ENCODE assay signal across 8 cellular contexts in the genomic region with DNA sequence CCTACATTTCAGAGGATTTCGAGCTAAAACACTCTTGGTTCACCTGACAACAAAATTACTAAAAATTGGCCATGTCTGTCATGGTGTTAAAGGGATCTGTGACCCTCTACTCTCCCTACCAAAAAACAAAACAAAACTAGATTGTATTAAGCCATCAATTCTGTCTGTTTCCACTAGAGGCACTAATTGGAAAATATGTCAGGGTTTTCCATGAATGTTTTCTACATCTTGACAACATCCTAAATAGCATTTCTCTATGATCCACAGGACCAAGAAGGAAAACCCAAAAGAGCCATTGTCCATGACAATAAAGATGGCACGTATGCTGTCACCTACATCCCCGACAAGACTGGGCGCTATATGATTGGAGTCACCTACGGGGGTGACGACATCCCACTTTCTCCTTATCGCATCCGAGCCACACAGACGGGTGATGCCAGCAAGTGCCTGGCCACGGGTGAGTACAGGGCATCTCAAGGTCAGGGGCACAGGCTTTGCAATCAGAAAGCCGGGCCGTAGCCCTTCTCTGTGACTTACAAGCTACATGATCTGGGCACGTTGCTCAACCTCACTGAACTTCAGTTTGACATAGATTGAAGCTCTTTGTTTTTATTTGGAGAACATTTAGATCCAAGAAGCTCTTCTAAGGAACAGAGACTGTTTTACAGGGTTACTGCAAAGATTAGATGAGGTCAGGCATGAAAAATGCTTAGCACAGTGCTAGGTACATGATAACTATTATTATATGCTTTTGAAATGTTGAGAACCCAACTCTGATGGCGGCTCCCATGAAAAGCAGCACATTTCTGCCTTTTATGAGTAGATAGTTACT.
DNase-seq lines count a peak whose midpoint lies in the region; ATAC-seq, FAIRE-seq and TF ChIP-seq lines count a peak whose summit lies in the region.
"Had no signal": no experiment of that assay in that cellular context is flagged by ENCODE, and none has a peak within 500 bp of the region (broad histone marks: within the 10 kb centered on the region; RNA-seq: fewer than 3 reads in every experiment).

No MANE protein-coding gene starts in this region.

- no peak overlapping the region for H3K4me3 ChIP-seq in GM12875 (ENCODE audit: low read depth, low read length)
- H3K4me3 ChIP-seq in RWPE2 (ENCODE audit: severe bottlenecking): no peak overlapping the region
- H3K4me3 ChIP-seq in foreskin fibroblast (ENCODE audit: low read depth in 1 of 2, low read length in 2 of 2): no peak overlapping the region
- no peak overlapping the region for H3K4me3 ChIP-seq in testis

- no peaks in the 10 kb centered on the region for H3K4me1 ChIP-seq in RWPE2 (ENCODE audit: insufficient read depth, poor library complexity, severe bottlenecking)
- no peaks in the 10 kb centered on the region for H3K4me1 ChIP-seq in testis

- no peak for TF ChIP-seq POLR2A in testis (IDR thresholded peaks at IDR 0.05)
- TF ChIP-seq POLR2A in H54 (IDR thresholded peaks at IDR 0.05; ENCODE audit: low read depth, low read length): no peak

- ATAC-seq in RWPE2 (ENCODE audit: low read depth): no peak

- WGBS in testis, 2 donors: 65 to 68% methylated on average over 14 of the region's 14 CpGs

- TF ChIP-seq CTCF in GM12875 (IDR thresholded peaks at IDR 0.05; ENCODE audit: borderline replicate concordance, insufficient read depth, low read depth, low read length) (0 out of 2 replicates have a peak, but pooled peaks have one; percentile 8), RWPE2 (IDR thresholded peaks at IDR 0.05; ENCODE audit: poor library complexity, severe bottlenecking) (peak; percentile 26), foreskin fibroblast (IDR thresholded peaks at IDR 0.05; ENCODE audit: low read depth, low read length) (peak; percentile 21), testis (IDR thresholded peaks at IDR 0.05) (peak in 2 of 3 experiments; percentile 26 to 31)

- H3K9me3 ChIP-seq in RWPE2 (ENCODE audit: severe bottlenecking) (no peaks in the 10 kb centered on the region), testis (no peaks in the 10 kb centered on the region)

- no peak for FAIRE-seq in H54 (lab: Jason Lieb, UNC)

- intact Hi-C loops in testis (cut with DNase I; ENCODE audit: low total_unique reads): no loop called here

- H3K36me3 ChIP-seq in RWPE2 (ENCODE audit: low read depth) (peaks cover 100% of the 10 kb centered on the region), testis (ENCODE audit: low read depth, missing control alignments) (no peaks in the 10 kb centered on the region)

- no peak overlapping the region for H3K27ac ChIP-seq in RWPE2 (ENCODE audit: poor library complexity, severe bottlenecking)
- H3K27ac ChIP-seq in testis: peak overlapping the region; percentile 19 to 31

- DNase-seq in RWPE2 (ENCODE audit: low spot score) (no peak), foreskin fibroblast (no peak), testis (peak; percentile 70), H54 (ENCODE audit: insufficient read length, low spot score) (no peak)
- DNase-seq in stimulated activated CD4-positive, alpha-beta T cell treated with anti-CD3 and anti-CD28 coated beads, Interleukin-4, amount 100 ng/mL, for 1 hour: no peak
- DNase-seq in activated naive CD4-positive, alpha-beta T cell (lab: John Stamatoyannopoulos, UW): no peak
- DNase-seq: T-helper 1 cell had no signal

- H3K27me3 ChIP-seq in RWPE2 (ENCODE audit: insufficient read depth, poor library complexity, severe bottlenecking) (no peaks in the 10 kb centered on the region), testis (no peaks in the 10 kb centered on the region)
